In the genomic region with DNA sequence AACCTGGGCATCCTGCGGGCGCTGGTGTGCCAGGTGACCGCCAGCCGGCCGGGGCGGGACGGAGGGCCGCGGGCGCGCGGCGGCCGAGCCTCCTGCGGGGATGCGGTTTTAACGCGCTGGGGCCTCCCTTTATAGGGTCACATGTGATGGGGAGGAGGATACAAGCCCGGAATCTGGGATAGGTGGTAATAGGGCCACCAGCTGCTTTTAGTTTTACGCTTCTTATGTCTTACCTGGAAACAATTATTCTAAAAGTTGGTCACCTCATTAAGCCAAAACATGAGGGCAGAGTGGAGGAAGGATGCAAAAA, we compare ENCODE assay signal across 8 cellular contexts. TPM values are rescaled to one million over a fixed set of nuclear protein-coding genes. Genes with fewer than 3 reads are reported as not detected.
A peak's percentile ranks its signal among the peaks of the same experiment; 100 is the strongest.
DNase-seq lines count a peak whose midpoint lies in the region; ATAC-seq and TF ChIP-seq lines count a peak whose summit lies in the region.

No MANE protein-coding gene starts in this region.

- H3K36me3 Mint-ChIP-seq in T-helper 2 cell treated with Interferon-gamma antibody and Interleukin-4, amounts not matched to agents 5 μg/mL and 100 μg/mL, for 36 hours (ENCODE audit: low read depth), result peaks cover 51% of the 10 kb centered on the region

- TF ChIP-seq CTCF in VCaP (conservative IDR thresholded peaks at IDR 0.05) (no peak), fibroblast of villous mesenchyme (IDR thresholded peaks at IDR 0.05; ENCODE audit: insufficient read depth, low read depth, low read length) (no peak), retinal pigment epithelial cell (conservative IDR thresholded peaks at IDR 0.05; ENCODE audit: low read depth, low read length) (no peak)

- no peaks in the 10 kb centered on the region for H3K27me3 Mint-ChIP-seq in T-helper 2 cell treated with Interferon-gamma antibody and Interleukin-4, amounts not matched to agents 5 μg/mL and 100 μg/mL, for 36 hours (ENCODE audit: low read depth)

- peaks cover 28% of the 10 kb centered on the region for H3K4me1 Mint-ChIP-seq in T-helper 2 cell treated with Interferon-gamma antibody and Interleukin-4, amounts not matched to agents 5 μg/mL and 100 μg/mL, for 36 hours (ENCODE audit: low read depth)

- peaks cover 5% of the 10 kb centered on the region for H3K9me3 Mint-ChIP-seq in T-helper 2 cell treated with Interferon-gamma antibody and Interleukin-4, amounts not matched to agents 5 μg/mL and 100 μg/mL, for 36 hours

- H3K4me3 Mint-ChIP-seq in T-helper 2 cell treated with Interferon-gamma antibody and Interleukin-4, amounts not matched to agents 5 μg/mL and 100 μg/mL, for 36 hours, result peak overlapping the region; percentile 88

- H3K4me3 ChIP-seq in fibroblast of villous mesenchyme (ENCODE audit: low read depth, low read length), result peak overlapping the region; percentile 85
- H3K4me3 ChIP-seq in retinal pigment epithelial cell (ENCODE audit: low read length), result peak overlapping the region; percentile 89

- DNase-seq in T-helper 2 cell treated with Interferon-gamma antibody and Interleukin-4, amounts not matched to agents 5 μg/mL and 100 μg/mL, for 36 hours (ENCODE audit: low spot score), result no peak
- DNase-seq in T-helper 2 cell (no peak), fibroblast of villous mesenchyme (ENCODE audit: low read depth) (no peak), retinal pigment epithelial cell (ENCODE audit: low read depth) (no peak), AG08396 (ENCODE audit: low spot score) (no peak)

- peak overlapping the region; percentile 92 for H3K27ac ChIP-seq in VCaP

- ATAC-seq in GM18517 (IDR thresholded peaks at IDR 0.05; ENCODE audit: unreplicated experiment) (no peak), GM19023 (IDR thresholded peaks at IDR 0.05; ENCODE audit: unreplicated experiment) (no peak)

- H3K27ac Mint-ChIP-seq in T-helper 2 cell treated with Interferon-gamma antibody and Interleukin-4, amounts not matched to agents 5 μg/mL and 100 μg/mL, for 36 hours, result peak overlapping the region; percentile 96

RNA-seq across cellular contexts. Expression of gene DCAF17, which starts 0.6 kb away (rescaled TPM):
- total RNA-seq in fibroblast of villous mesenchyme, result 24.2 and 29.4 TPM in 2 replicates

RNA-seq across cellular contexts. Expression of gene METTL8, which starts 0.8 kb away (rescaled TPM):
- total RNA-seq in fibroblast of villous mesenchyme, result 14.2 and 29.8 TPM in 2 replicates
